ENCODE assay signal across 20 cellular contexts in the genomic region with DNA sequence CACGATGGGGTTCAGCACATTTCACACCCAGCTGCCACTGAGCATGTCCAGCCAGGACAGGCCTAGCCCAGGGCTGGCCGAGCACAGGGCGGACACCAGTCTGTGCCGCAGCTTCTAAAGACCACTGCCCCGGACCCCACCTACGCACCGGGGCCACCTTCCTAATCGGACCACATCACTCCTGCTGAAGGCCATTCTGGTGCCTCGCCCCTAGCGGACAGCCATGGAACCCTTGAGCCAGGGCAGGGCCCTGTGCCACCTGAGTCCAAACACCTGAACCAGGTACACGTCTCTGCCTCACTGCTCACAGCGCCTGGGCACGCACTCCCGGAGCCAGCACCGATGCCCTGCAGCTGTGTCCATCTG. TPM values are rescaled to one million over a fixed set of nuclear protein-coding genes. Genes with fewer than 3 reads are reported as not detected.
DNase-seq lines count a peak whose midpoint lies in the region; ATAC-seq and TF ChIP-seq lines count a peak whose summit lies in the region.
"Had no signal": no experiment of that assay in that cellular context is flagged by ENCODE, and none has a peak within 500 bp of the region (broad histone marks: within the 10 kb centered on the region; RNA-seq: fewer than 3 reads in every experiment).

No MANE protein-coding gene starts in this region.

- H3K27me3 ChIP-seq in lower lobe of right lung (ENCODE audit: low read depth) (no peaks in the 10 kb centered on the region), thyroid gland (no peaks in the 10 kb centered on the region)
- H3K27me3 ChIP-seq: cardiac muscle cell, upper lobe of left lung had no signal

- ATAC-seq in T-helper 17 cell (no peak), lower lobe of right lung (no peak)
- ATAC-seq: activated T-helper 17 cell treated with anti-CD3 and anti-CD28 coated beads, Interleukin-2, amount 50 U/mL, for 72 hours; left colon had no signal

- TF ChIP-seq POLR2A in thyroid gland (IDR thresholded peaks at IDR 0.05), result no peak

- no peaks in the 10 kb centered on the region for H3K27me3 Mint-ChIP-seq in T-helper 17 cell
- H3K27me3 Mint-ChIP-seq: activated B cell treated with CpG ODN at 0.5 μM for 24 hours; activated T-helper 17 cell treated with anti-CD3 and anti-CD28 coated beads, Interleukin-2, amount 50 U/mL, for 72 hours; progenitor cell of endocrine pancreas had no signal

- H3K4me3 ChIP-seq in lower lobe of right lung (no peak overlapping the region), thyroid gland (replicated peaks in 1 of 3) (no peak overlapping the region)
- H3K4me3 ChIP-seq: cardiac muscle cell, upper lobe of left lung had no signal

- H3K36me3 Mint-ChIP-seq in T-helper 17 cell (ENCODE audit: low read depth), result peaks cover 5% of the 10 kb centered on the region

- DNase-seq in activated naive CD4-positive, alpha-beta T cell treated with anti-CD3 and anti-CD28 coated beads, Interleukin-2, amount 50 U/mL, for 16 hours, result peak; percentile 9
- no peak for DNase-seq in activated naive CD4-positive, alpha-beta T cell (lab: John Stamatoyannopoulos, UW)
- no peak for DNase-seq in T-helper 17 cell
- DNase-seq in lower lobe of right lung, result peak; percentile 35
- DNase-seq in thyroid gland, result peak; percentile 23 to 31
- no peak for DNase-seq in NK-92 treated with Interleukin-12 subunit alpha and Interleukin-12 subunit beta, amount 100 ng/mL, for 24 hours (lab: John Stamatoyannopoulos, UW)
- DNase-seq in NCI-H1417 treated with DMSO at 0.1 percent for 48 hours (lab: John Stamatoyannopoulos, UW), result no peak
- DNase-seq: Kasumi-1; NCI-H187; NCI-H69; SHP77; small intestine; stimulated activated naive CD4-positive, alpha-beta T cell had no signal

- H3K36me3 ChIP-seq in lower lobe of right lung (peaks cover 46% of the 10 kb centered on the region), thyroid gland (peaks cover 3 to 17% of the 10 kb centered on the region in 2 donors)
- H3K36me3 ChIP-seq: cardiac muscle cell had no signal

- peaks cover 9% of the 10 kb centered on the region for H3K4me1 Mint-ChIP-seq in T-helper 17 cell
- H3K4me1 Mint-ChIP-seq: activated B cell treated with CpG ODN at 0.5 μM for 24 hours, neural crest cell had no signal

- intact Hi-C loops in lower lobe of right lung (cut with DNase I) (no loop called here), thyroid gland (cut with DNase I) (no loop called here)

- H3K27ac ChIP-seq in lower lobe of right lung (no peak overlapping the region), thyroid gland (peak overlapping the region in 2 of 3 donors; percentile 78 to 85)
- H3K27ac ChIP-seq: cardiac muscle cell had no signal

- peak overlapping the region; percentile 37 for H3K27ac Mint-ChIP-seq in T-helper 17 cell
- H3K27ac Mint-ChIP-seq: activated B cell treated with CpG ODN at 0.5 μM for 24 hours; activated T-helper 17 cell treated with anti-CD3 and anti-CD28 coated beads, Interleukin-2, amount 50 U/mL, for 72 hours; progenitor cell of endocrine pancreas had no signal

- H3K9me3 ChIP-seq in T-helper 17 cell (ENCODE audit: control insufficient read depth, low read length, poor library complexity, severe bottlenecking) (no peaks in the 10 kb centered on the region), lower lobe of right lung (no peaks in the 10 kb centered on the region), thyroid gland (no peaks in the 10 kb centered on the region)
- H3K9me3 ChIP-seq: upper lobe of left lung had no signal

- 96% methylated on average over 14 of the region's 15 CpGs; no CpG with 5 or more reads in 1 of the 2 donors for WGBS in thyroid gland, 2 donors

- TF ChIP-seq CTCF in lower lobe of right lung (IDR thresholded peaks at IDR 0.05), result no peak
- TF ChIP-seq CTCF in thyroid gland (IDR thresholded peaks at IDR 0.05), result no peak

- H3K4me1 ChIP-seq in lower lobe of right lung (peaks cover 2% of the 10 kb centered on the region), thyroid gland (peaks cover 20 to 24% of the 10 kb centered on the region in 2 donors)

- H3K4me3 Mint-ChIP-seq in T-helper 17 cell, result no peak overlapping the region
- H3K4me3 Mint-ChIP-seq: activated B cell treated with CpG ODN at 0.5 μM for 24 hours; activated T-helper 17 cell treated with anti-CD3 and anti-CD28 coated beads, Interleukin-2, amount 50 U/mL, for 72 hours; neural crest cell had no signal

RNA-seq across cellular contexts. Expression of gene C13orf46, which starts 8.4 kb away (rescaled TPM):
- total RNA-seq in T-helper 17 cell (10 to 100 TPM; 18.6 to 22.6 TPM), lower lobe of right lung (14.0 TPM), thyroid gland (1 to 10 TPM in 3 of 4 donors, under 1 TPM in 1; 0.67 to 9.4 (median 4.3) TPM)
- total RNA-seq: cardiac muscle cell had no signal

Comparison
In these comparisons a context has a peak if more than half of its experiments do, and no peak if none do; other contexts are left out.
1. DNase-seq: peak in activated naive CD4-positive, alpha-beta T cell treated with anti-CD3 and anti-CD28 coated beads, Interleukin-2, amount 50 U/mL, for 16 hours (single experiment), lower lobe of right lung (single experiment) and thyroid gland (2 of 2); none in activated naive CD4-positive, alpha-beta T cell (0 of 4), T-helper 17 cell (0 of 3), NK-92 treated with Interleukin-12 subunit alpha and Interleukin-12 subunit beta, amount 100 ng/mL, for 24 hours (single experiment) and NCI-H1417 treated with DMSO at 0.1 percent for 48 hours (single experiment).